20 cellular contexts compared by ENCODE assay signal in the genomic region with DNA sequence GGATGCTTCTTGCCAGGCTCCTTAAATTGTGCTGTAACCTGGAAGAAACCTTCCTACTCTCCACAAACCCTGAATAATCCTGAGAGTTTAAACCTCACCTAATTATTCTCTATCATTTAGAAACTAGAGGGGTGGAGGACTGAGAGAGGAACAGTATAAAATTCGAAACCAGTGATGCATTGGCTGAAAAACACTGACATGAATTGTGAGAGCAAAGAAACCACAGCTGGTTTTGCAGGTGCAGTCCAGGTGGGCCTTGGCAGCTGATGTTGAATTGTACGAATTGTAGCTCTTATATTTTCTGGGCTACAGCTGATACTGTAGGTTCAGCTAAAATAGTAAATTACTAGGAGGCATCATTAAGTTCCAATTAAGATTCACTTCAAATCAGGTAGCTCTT.
DNase-seq lines count a peak whose midpoint lies in the region; ATAC-seq and TF ChIP-seq lines count a peak whose summit lies in the region.
"Had no signal": no experiment of that assay in that cellular context is flagged by ENCODE, and none has a peak within 500 bp of the region (broad histone marks: within the 10 kb centered on the region; RNA-seq: fewer than 3 reads in every experiment).

No MANE protein-coding gene starts in this region.

- no peaks in the 10 kb centered on the region for H3K79me2 ChIP-seq in OCI-LY7 (ENCODE audit: insufficient read depth, low read depth, low read length)

- POLR2A ChIA-PET in OCI-LY7 (lab: Charles Lee), result interaction anchor here (0.6 to 1.6 kb wide), 14 partner anchors 10 to 379 kb away, joined by 3 to 11 read pairs (median 4); a partner anchor contains a TSS

- CTCF ChIA-PET in OCI-LY7 (lab: Charles Lee; ENCODE audit: unreplicated experiment), result no interaction called here

- DNase-seq in NCI-H1417 (lab: John Stamatoyannopoulos, UW) (peak in 2 of 3 experiments; percentile 30 to 75), OCI-LY7 (ENCODE audit: low spot score) (peak; percentile 94), coronary artery (ENCODE audit: low spot score) (no peak), neuronal stem cell (ENCODE audit: low spot score) (no peak)
- no peak for DNase-seq in stimulated activated naive CD8-positive, alpha-beta T cell treated with anti-CD3 and anti-CD28 coated beads, Interleukin-15, Interleukin-2, amounts not matched to agents 100 U/mL and 50 U/mL, for 24 hours
- DNase-seq: activated CD4-positive, alpha-beta T cell treated with anti-CD3 and anti-CD28 coated beads, Interleukin-2, amount 10 ng/mL, durations not matched to agents 24 days and 14 days; activated naive CD4-positive, alpha-beta T cell treated with Interleukin-2 at 50 U/mL for 16 hours; activated T-cell treated with anti-CD3 and anti-CD28 coated beads, Interleukin-2, amount 50 U/mL, for 72 hours; adrenal gland; effector CD8-positive, alpha-beta T cell; head of caudate nucleus; NCI-H187; psoas muscle; stimulated activated CD4-positive, alpha-beta T cell treated with anti-CD3 and anti-CD28 coated beads, Interleukin-15, amount 100 ng/mL, for 24 hours; stimulated activated naive CD8-positive, alpha-beta T cell treated with anti-CD3 and anti-CD28 coated beads, Interleukin-15, amount 100 ng/mL, for 72 hours had no signal

- no TSS peak for BruUV-seq in OCI-LY7 (replicated peaks; lab: Mats Ljungman, UMichigan)

- H2BK15ac ChIP-seq in neuronal stem cell (ENCODE audit: low read length), result no peak overlapping the region

- ATAC-seq in GM18870 (IDR thresholded peaks at IDR 0.05; ENCODE audit: unreplicated experiment) (peak; percentile 57), HG02981 (IDR thresholded peaks at IDR 0.05; ENCODE audit: unreplicated experiment) (peak; percentile 61)
- no peak for ATAC-seq in stimulated activated naive CD8-positive, alpha-beta T cell treated with anti-CD3 and anti-CD28 coated beads, Interleukin-15, Interleukin-2, amounts not matched to agents 100 U/mL and 50 U/mL, for 24 hours
- ATAC-seq: activated T-cell treated with anti-CD3 and anti-CD28 coated beads, Interleukin-2, amount 50 U/mL, for 72 hours; psoas muscle; stimulated activated naive CD8-positive, alpha-beta T cell treated with anti-CD3 and anti-CD28 coated beads, Interleukin-15, amount 100 ng/mL, for 72 hours had no signal

- H3K36me3 ChIP-seq in OCI-LY7 (ENCODE audit: insufficient read depth, low read length) (no peaks in the 10 kb centered on the region), neuronal stem cell (replicated peaks in 1 of 2; ENCODE audit: control insufficient read depth in 2 of 2, insufficient read depth in 2 of 2, low read length in 2 of 2) (no peaks in the 10 kb centered on the region)
- H3K36me3 ChIP-seq: adrenal gland, neutrophil, tibial nerve had no signal

- no peak overlapping the region for H2AK5ac ChIP-seq in neuronal stem cell (ENCODE audit: low read depth, low read length)

- H3K27me3 ChIP-seq in neuronal stem cell (ENCODE audit: control insufficient read depth in 3 of 3, insufficient read depth in 3 of 3, low read depth in 1 of 3, low read length in 3 of 3), result no peaks in the 10 kb centered on the region
- H3K27me3 ChIP-seq: adrenal gland, neutrophil, tibial nerve had no signal

- no peak overlapping the region for H2BK12ac ChIP-seq in neuronal stem cell (ENCODE audit: low read length)

- H2BK120ac ChIP-seq in neuronal stem cell (ENCODE audit: low read depth, low read length), result no peak overlapping the region

- H3K9me3 ChIP-seq in OCI-LY7 (ENCODE audit: low read length) (peaks cover 10% of the 10 kb centered on the region; the same call in 1 of the 2 replicates), neuronal stem cell (replicated peaks in 1 of 2; ENCODE audit: control insufficient read depth in 2 of 2, insufficient read depth in 1 of 2, low read depth in 1 of 2, low read length in 2 of 2) (no peaks in the 10 kb centered on the region)
- H3K9me3 ChIP-seq: adrenal gland, neutrophil, psoas muscle had no signal

- H3K23ac ChIP-seq in neuronal stem cell (ENCODE audit: low read depth, low read length, poor library complexity), result no peak overlapping the region

- H3K4me1 ChIP-seq in OCI-LY7 (ENCODE audit: insufficient read depth, low read length, poor library complexity, severe bottlenecking) (peaks cover 42% of the 10 kb centered on the region), neuronal stem cell (ENCODE audit: control insufficient read depth in 2 of 2, insufficient read depth in 1 of 2, low read depth in 1 of 2, low read length in 2 of 2) (no peaks in the 10 kb centered on the region)
- H3K4me1 ChIP-seq: adrenal gland, psoas muscle, tibial nerve had no signal

- no peaks in the 10 kb centered on the region for H3K9me2 ChIP-seq in OCI-LY7 (ENCODE audit: insufficient read depth, low read length)

- no CpG with 5 or more reads among the region's 2 CpGs for WGBS in neuronal stem cell (ENCODE audit: extremely low coverage in 2 of 2, insufficient read length in 2 of 2, insufficient replicate concordance in 1 of 2), 2 donors

- no peaks in the 10 kb centered on the region for H4K20me1 ChIP-seq in OCI-LY7 (ENCODE audit: insufficient read depth, low read length)

- H3K4me3 ChIP-seq in OCI-LY7 (ENCODE audit: low read depth, low read length, poor library complexity, severe bottlenecking) (peak overlapping the region; percentile 24), coronary artery (no peak overlapping the region), neuronal stem cell (ENCODE audit: low read length in 2 of 2) (no peak overlapping the region)
- H3K4me3 ChIP-seq: adrenal gland, psoas muscle, tibial nerve had no signal

- H3K9ac ChIP-seq in neuronal stem cell (ENCODE audit: low read depth, low read length, poor library complexity), result no peak overlapping the region

- no peak overlapping the region for H4K91ac ChIP-seq in neuronal stem cell (ENCODE audit: low read depth, low read length, poor library complexity)

- H3K18ac ChIP-seq in neuronal stem cell (ENCODE audit: low read length), result no peak overlapping the region

- H3K4ac ChIP-seq in neuronal stem cell (ENCODE audit: low read length), result no peak overlapping the region

- H3K27ac ChIP-seq in OCI-LY7 (ENCODE audit: low read depth, low read length, poor library complexity, severe bottlenecking) (peak overlapping the region; percentile 80), coronary artery (no peak overlapping the region), neuronal stem cell (replicated peaks; ENCODE audit: low read length) (no peak overlapping the region)
- H3K27ac ChIP-seq: adrenal gland, neutrophil, psoas muscle, tibial nerve, VCaP had no signal

- intact Hi-C loops in OCI-LY7 (cut with micrococcal nuclease; ENCODE audit: unreplicated experiment), result loop anchor here (1.0 to 5.0 kb wide), 2 partner anchors 157 to 233 kb away; no protein-coding TSS in a partner anchor

- peak overlapping the region; percentile 43; the same call in 1 of the 2 replicates for H2AFZ ChIP-seq in OCI-LY7 (ENCODE audit: low read length)
- no peak overlapping the region for H2AFZ ChIP-seq in neuronal stem cell (ENCODE audit: low read length)

- H3K4me2 ChIP-seq in OCI-LY7 (ENCODE audit: low read length) (peak overlapping the region; percentile 64), neuronal stem cell (ENCODE audit: insufficient read depth, low read length, poor library complexity, severe bottlenecking) (no peak overlapping the region)

- TF ChIP-seq CTCF in OCI-LY7 (conservative IDR thresholded peaks at IDR 0.05; ENCODE audit: low read length) (no peak), coronary artery (IDR thresholded peaks at IDR 0.05) (no peak)

- H3K79me1 ChIP-seq in neuronal stem cell (ENCODE audit: low read depth, low read length), result no peaks in the 10 kb centered on the region

- H2BK5ac ChIP-seq in neuronal stem cell (ENCODE audit: low read length), result no peak overlapping the region

- no peak overlapping the region for H4K8ac ChIP-seq in neuronal stem cell (ENCODE audit: low read depth, low read length)

- no peak overlapping the region for H3K14ac ChIP-seq in neuronal stem cell (ENCODE audit: low read length)

Comparison
In these comparisons a context has a peak if more than half of its experiments do, and no peak if none do; other contexts are left out.
1. DNase-seq: peak in NCI-H1417 (2 of 3) and OCI-LY7 (single experiment); none in coronary artery (single experiment), stimulated activated naive CD8-positive, alpha-beta T cell treated with anti-CD3 and anti-CD28 coated beads, Interleukin-15, Interleukin-2, amounts not matched to agents 100 U/mL and 50 U/mL, for 24 hours (single experiment) and neuronal stem cell (single experiment).